15 cellular contexts compared by ENCODE assay signal in the genomic region with DNA sequence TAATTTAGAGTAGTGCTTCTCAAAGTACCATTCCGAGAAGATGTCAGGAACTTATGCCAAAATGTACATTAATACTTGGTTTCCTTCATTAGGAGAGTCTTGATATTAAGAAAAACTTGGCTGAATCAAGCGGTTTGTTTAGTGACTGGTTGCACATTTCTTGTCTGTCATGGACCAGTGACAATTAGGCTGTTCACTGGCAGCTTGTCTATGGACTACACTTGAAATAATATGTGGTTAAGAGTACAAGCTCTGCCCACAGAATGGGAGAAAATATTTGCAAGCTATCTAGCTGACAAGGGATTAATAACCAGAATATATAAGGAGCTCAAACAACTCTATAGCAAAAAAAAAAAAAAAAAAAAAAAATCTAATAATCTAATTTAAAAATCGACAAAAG. TPM values are rescaled to one million over a fixed set of nuclear protein-coding genes. Genes with fewer than 3 reads are reported as not detected.
DNase-seq lines count a peak whose midpoint lies in the region; ATAC-seq and TF ChIP-seq lines count a peak whose summit lies in the region.
"Had no signal": no experiment of that assay in that cellular context is flagged by ENCODE, and none has a peak within 500 bp of the region (broad histone marks: within the 10 kb centered on the region; RNA-seq: fewer than 3 reads in every experiment).

No MANE protein-coding gene starts in this region.

- TF ChIP-seq CTCF in lower leg skin (IDR thresholded peaks at IDR 0.05), result no peak

- intact Hi-C loops in Right ventricle myocardium inferior (cut with DNase I) (no loop called here), left cardiac atrium (cut with DNase I) (no loop called here), lower leg skin (cut with DNase I; ENCODE audit: low total_unique reads) (no loop called here)

- 81 to 82% methylated on average over 3 of the region's 3 CpGs for WGBS in lower leg skin, 2 donors

- TF ChIP-seq POLR2A in lower leg skin (IDR thresholded peaks at IDR 0.05), result no peak

- DNase-seq in Right ventricle myocardium inferior (ENCODE audit: missing footprints) (no peak), left cardiac atrium (no peak), DMS79 treated with DMSO at 0.1 percent for 48 hours (lab: John Stamatoyannopoulos, UW) (peak; percentile 97), NCI-H2227 (lab: John Stamatoyannopoulos, UW; ENCODE audit: unreplicated experiment) (peak; percentile 62), medulla oblongata (ENCODE audit: extremely low spot score) (peak; percentile 11), lower leg skin (ENCODE audit: low spot score in 2 of 2) (no peak)
- DNase-seq in activated CD4-positive, alpha-beta T cell treated with anti-CD3 and anti-CD28 coated beads, Interleukin-2, amount 50 U/mL, for 4 hours, result no peak
- DNase-seq: ACHN; CD4-positive, CD25-positive, alpha-beta regulatory T cell; DMS53; HCEC 1CT; HFFc6 had no signal

- ATAC-seq in Right ventricle myocardium inferior (peak; percentile 59), left cardiac atrium (no peak), GM18907 (IDR thresholded peaks at IDR 0.05; ENCODE audit: unreplicated experiment) (no peak)
- ATAC-seq: HepG2 had no signal

- no peak overlapping the region for H3K4me3 ChIP-seq in lower leg skin (ENCODE audit: low read depth, poor library complexity, severe bottlenecking)
- H3K4me3 ChIP-seq: BLaER1 treated with 17β-estradiol and CSF1 and Interleukin-3, amounts not matched to agents 10 nM and 100 nM had no signal

RNA-seq across cellular contexts. Expression of a gene that starts 24.6 kb away (rescaled TPM):
- total RNA-seq in Right ventricle myocardium inferior (51.2 TPM), left cardiac atrium (10 to 100 TPM; 60.3 to 65.3 TPM), lower leg skin (10 to 100 TPM; 32.5 to 50.0 (median 36.7) TPM)

RNA-seq across cellular contexts. Expression of a gene that starts 24.8 kb away (rescaled TPM):
- total RNA-seq in Right ventricle myocardium inferior, result 10.7 TPM
- 10 to 100 TPM; 15.4 to 19.9 TPM for total RNA-seq in left cardiac atrium
- 10 to 100 TPM in 3 of 4 donors, 1 to 10 TPM in 1; 9.8 to 21.2 (median 13.5) TPM for total RNA-seq in lower leg skin

Comparison
In these comparisons a context has a peak if more than half of its experiments do, and no peak if none do; other contexts are left out.
1. DNase-seq: peak in DMS79 treated with DMSO at 0.1 percent for 48 hours (single experiment), NCI-H2227 (single experiment) and medulla oblongata (single experiment); none in Right ventricle myocardium inferior (single experiment), left cardiac atrium (single experiment), lower leg skin (0 of 2) and activated CD4-positive, alpha-beta T cell treated with anti-CD3 and anti-CD28 coated beads, Interleukin-2, amount 50 U/mL, for 4 hours (0 of 2).